In genomic region chr2:140851258-140851657, GRCh38 we compare ENCODE assay signal across 20 cellular contexts.
DNase-seq lines count a peak whose midpoint lies in the region; ATAC-seq, FAIRE-seq and TF ChIP-seq lines count a peak whose summit lies in the region.
"Had no signal": no experiment of that assay in that cellular context is flagged by ENCODE, and none has a peak within 500 bp of the region (broad histone marks: within the 10 kb centered on the region; RNA-seq: fewer than 3 reads in every experiment).

No MANE protein-coding gene starts in this region.

- H3K4ac ChIP-seq in IMR-90 (ENCODE audit: low read depth, low read length), result no peak overlapping the region

- H3K27me3 ChIP-seq in DND-41 (ENCODE audit: insufficient read depth, low read length, poor library complexity) (no peaks in the 10 kb centered on the region), IMR-90 (ENCODE audit: control insufficient read depth, insufficient read depth, low read length) (no peaks in the 10 kb centered on the region), endothelial cell of umbilical vein (ENCODE audit: control insufficient read depth in 2 of 2, insufficient read depth in 2 of 2, low read length in 2 of 2) (no peaks in the 10 kb centered on the region)
- H3K27me3 ChIP-seq: BLaER1 treated with 17β-estradiol and CSF1 and Interleukin-3, amounts not matched to agents 10 nM and 100 nM had no signal

- no peak overlapping the region for H2BK20ac ChIP-seq in IMR-90 (ENCODE audit: low read depth, low read length)

- no peak overlapping the region for H3K56ac ChIP-seq in IMR-90 (ENCODE audit: extremely low read depth, insufficient read depth, low read length)

- no peak overlapping the region for H4K8ac ChIP-seq in IMR-90 (ENCODE audit: low read depth in 2 of 2, low read length in 2 of 2)

- H3K9me3 ChIP-seq in DND-41 (ENCODE audit: insufficient read depth, low read length, severe bottlenecking), result no peaks in the 10 kb centered on the region
- H3K9me3 ChIP-seq in IMR-90 (ENCODE audit: control insufficient read depth, insufficient read depth, low read length), result no peaks in the 10 kb centered on the region
- H3K9me3 ChIP-seq in endothelial cell of umbilical vein (replicated peaks; ENCODE audit: control insufficient read depth, insufficient read depth, low read length), result no peaks in the 10 kb centered on the region
- H3K9me3 ChIP-seq: BLaER1 treated with 17β-estradiol and CSF1 and Interleukin-3, amounts not matched to agents 10 nM and 100 nM had no signal

- H3K79me2 ChIP-seq in DND-41 (ENCODE audit: insufficient read depth, low read length) (no peaks in the 10 kb centered on the region), endothelial cell of umbilical vein (ENCODE audit: control insufficient read depth, insufficient read depth, low read length) (no peaks in the 10 kb centered on the region)

- no peak overlapping the region for H3K9ac ChIP-seq in DND-41 (ENCODE audit: low read depth, low read length)
- no peak overlapping the region for H3K9ac ChIP-seq in IMR-90 (ENCODE audit: low read depth, low read length)
- H3K9ac ChIP-seq in endothelial cell of umbilical vein (replicated peaks; ENCODE audit: extremely low read depth, insufficient read depth, low read length), result no peak overlapping the region
- H3K9ac ChIP-seq: BLaER1 treated with 17β-estradiol and CSF1 and Interleukin-3, amounts not matched to agents 10 nM and 100 nM had no signal

- H3K23ac ChIP-seq in IMR-90 (ENCODE audit: low read depth, low read length), result no peak overlapping the region

- DNase-seq in DND-41 (no peak), IMR-90 (peak; percentile 1), endothelial cell of umbilical vein (ENCODE audit: low read depth, low spot score) (no peak), left colon (no peak), OCI-M1 (lab: John Stamatoyannopoulos, UW) (no peak), NCI-H2029 treated with DMSO at 0.1 percent for 48 hours (lab: John Stamatoyannopoulos, UW) (no peak)
- DNase-seq in stimulated activated CD8-positive, alpha-beta memory T cell treated with anti-CD3 and anti-CD28 coated beads, Interleukin-4, amount 100 ng/mL, for 48 hours, result no peak
- DNase-seq: 8988T; Calu3; CD8-positive, alpha-beta T cell; DMS79 treated with DMSO at 0.1 percent for 48 hours; EL; H9 had no signal

- no peak for FAIRE-seq in endothelial cell of umbilical vein (lab: Jason Lieb, UNC)
- FAIRE-seq: G401.6, GM12891, GM19239, H1, HTR-8/SVneo had no signal

- TF ChIP-seq POLR2A in IMR-90 (IDR thresholded peaks at IDR 0.05; ENCODE audit: low read depth, low read length) (no peak), endothelial cell of umbilical vein (IDR thresholded peaks at IDR 0.05; ENCODE audit: low read depth, low read length) (no peak)

- ATAC-seq in DND-41 (ENCODE audit: insufficient read depth, low read depth) (no peak), IMR-90 (ENCODE audit: low read depth) (no peak), left colon (no peak)
- ATAC-seq: CD8-positive, alpha-beta T cell had no signal

- no peak overlapping the region for H3K27ac ChIP-seq in DND-41 (ENCODE audit: low read length)
- no peak overlapping the region for H3K27ac ChIP-seq in IMR-90 (ENCODE audit: insufficient read depth, low read length)
- H3K27ac ChIP-seq in endothelial cell of umbilical vein (ENCODE audit: insufficient read depth, low read depth, low read length), result no peak overlapping the region
- H3K27ac ChIP-seq: BLaER1 treated with 17β-estradiol and CSF1 and Interleukin-3, amounts not matched to agents 10 nM and 100 nM; HL-60 had no signal

- POLR2A ChIA-PET in IMR-90 (lab: Charles Lee; ENCODE audit: unreplicated experiment), result no interaction called here
- POLR2A ChIA-PET in endothelial cell of umbilical vein (lab: Charles Lee), result no interaction called here

- H4K20me1 ChIP-seq in DND-41 (ENCODE audit: insufficient read depth, low read length), result no peaks in the 10 kb centered on the region
- H4K20me1 ChIP-seq in IMR-90 (ENCODE audit: insufficient read depth, low read length), result no peaks in the 10 kb centered on the region
- H4K20me1 ChIP-seq in endothelial cell of umbilical vein (replicated peaks; ENCODE audit: control insufficient read depth, extremely low read depth, insufficient read depth, low read length), result no peaks in the 10 kb centered on the region
- H4K20me1 ChIP-seq: BLaER1 treated with 17β-estradiol and CSF1 and Interleukin-3, amounts not matched to agents 10 nM and 100 nM had no signal

- H3K36me3 ChIP-seq in DND-41 (ENCODE audit: insufficient read depth, low read length), result no peaks in the 10 kb centered on the region
- H3K36me3 ChIP-seq in IMR-90 (ENCODE audit: control insufficient read depth, insufficient read depth, low read length), result no peaks in the 10 kb centered on the region
- no peaks in the 10 kb centered on the region for H3K36me3 ChIP-seq in endothelial cell of umbilical vein (ENCODE audit: control insufficient read depth in 2 of 2, extremely low read depth in 1 of 2, insufficient read depth in 2 of 2, low read length in 2 of 2)
- H3K36me3 ChIP-seq: BLaER1 treated with 17β-estradiol and CSF1 and Interleukin-3, amounts not matched to agents 10 nM and 100 nM had no signal

- H2AFZ ChIP-seq in DND-41 (ENCODE audit: low read depth, low read length), result peak overlapping the region; percentile 51; the same call in 1 of the 2 replicates
- H2AFZ ChIP-seq in IMR-90 (replicated peaks; ENCODE audit: low read length, poor library complexity), result no peak overlapping the region
- H2AFZ ChIP-seq in endothelial cell of umbilical vein (ENCODE audit: low read depth, low read length), result no peak overlapping the region

- H3K4me2 ChIP-seq in DND-41 (ENCODE audit: insufficient read depth, low read length) (no peak overlapping the region), IMR-90 (ENCODE audit: low read depth, low read length) (no peak overlapping the region), endothelial cell of umbilical vein (ENCODE audit: insufficient read depth, low read length) (no peak overlapping the region)
- H3K4me2 ChIP-seq: BLaER1 treated with 17β-estradiol and CSF1 and Interleukin-3, amounts not matched to agents 10 nM and 100 nM had no signal

- H3K4me3 ChIP-seq in DND-41 (ENCODE audit: low read depth in 1 of 2, low read length in 2 of 2) (no peak overlapping the region), IMR-90 (ENCODE audit: insufficient read depth, low read depth, low read length) (no peak overlapping the region), endothelial cell of umbilical vein (replicated peaks in 1 of 3; ENCODE audit: insufficient read depth in 1 of 3, low read depth in 1 of 3, low read length in 3 of 3) (no peak overlapping the region)
- H3K4me3 ChIP-seq: BLaER1 treated with 17β-estradiol and CSF1 and Interleukin-3, amounts not matched to agents 10 nM and 100 nM had no signal

- H3K4me1 ChIP-seq in DND-41 (ENCODE audit: insufficient read depth, low read length) (no peaks in the 10 kb centered on the region), IMR-90 (ENCODE audit: control insufficient read depth, insufficient read depth, low read length) (no peaks in the 10 kb centered on the region), endothelial cell of umbilical vein (ENCODE audit: control insufficient read depth, extremely low read depth, insufficient read depth, low read length) (peaks cover 2% of the 10 kb centered on the region)
- H3K4me1 ChIP-seq: BLaER1 treated with 17β-estradiol and CSF1 and Interleukin-3, amounts not matched to agents 10 nM and 100 nM had no signal

- H3K18ac ChIP-seq in IMR-90 (ENCODE audit: low read depth, low read length), result no peak overlapping the region

- TF ChIP-seq CTCF in DND-41 (IDR thresholded peaks at IDR 0.05; ENCODE audit: borderline replicate concordance, extremely low read depth, low read length, poor library complexity, severe bottlenecking) (no peak), IMR-90 (conservative IDR thresholded peaks at IDR 0.05; ENCODE audit: low read depth, low read length) (no peak), endothelial cell of umbilical vein (IDR thresholded peaks at IDR 0.05; ENCODE audit: extremely low read depth in 1 of 2, insufficient read depth in 1 of 2, low read depth in 1 of 2, low read length in 2 of 2) (no peak)

- no peak for TF ChIP-seq RAD21 in IMR-90 (IDR thresholded peaks at IDR 0.05; ENCODE audit: low read length)

- no peak overlapping the region for H2AK5ac ChIP-seq in IMR-90 (ENCODE audit: low read depth, low read length)

- H3K79me1 ChIP-seq in IMR-90 (ENCODE audit: low read depth in 1 of 2, low read length in 2 of 2), result no peaks in the 10 kb centered on the region

- no peak overlapping the region for H2AK9ac ChIP-seq in IMR-90 (replicated peaks; ENCODE audit: low read depth, low read length, poor library complexity)

- BruUV-seq in IMR-90 (replicated peaks; lab: Mats Ljungman, UMichigan) (no TSS peak), endothelial cell of umbilical vein (replicated peaks; lab: Mats Ljungman, UMichigan) (no TSS peak)

- no peak overlapping the region for H2BK15ac ChIP-seq in IMR-90 (ENCODE audit: low read depth, low read length)

- in situ Hi-C loops in IMR-90 (cut with MboI; ENCODE audit: low sequenced_read_pairs), result no loop called here

- CTCF ChIA-PET in IMR-90 (lab: Yijun Ruan, JAX), result no interaction called here
- CTCF ChIA-PET in endothelial cell of umbilical vein (lab: Charles Lee), result interaction anchor here (4.7 kb wide), 1 partner anchor 13 kb away, joined by 43 read pairs; no protein-coding TSS in a partner anchor

- H3K9me1 ChIP-seq in IMR-90 (ENCODE audit: insufficient read depth, low read length), result no peaks in the 10 kb centered on the region
- H3K9me1 ChIP-seq in endothelial cell of umbilical vein (replicated peaks; ENCODE audit: control insufficient read depth, extremely low read depth, insufficient read depth, low read length), result no peaks in the 10 kb centered on the region

- no peak overlapping the region for H2BK120ac ChIP-seq in IMR-90 (ENCODE audit: low read depth, low read length)

- intact Hi-C loops in IMR-90 (cut with micrococcal nuclease), result no loop called here
- intact Hi-C loops in endothelial cell of umbilical vein (cut with micrococcal nuclease), result no loop called here
- intact Hi-C loops in left colon (cut with DNase I, micrococcal nuclease), result no loop called here

- no CpG with 5 or more reads among the region's 3 CpGs for WGBS in IMR-90 (ENCODE audit: extremely low coverage in 2 of 2, insufficient read length in 1 of 2), 2 experiments

- H4K91ac ChIP-seq in IMR-90 (ENCODE audit: insufficient read depth, low read depth, low read length), result no peak overlapping the region

- no peak overlapping the region for H3K14ac ChIP-seq in IMR-90 (replicated peaks; ENCODE audit: low read depth, low read length)

- dilution Hi-C loops in IMR-90 (cut with HindIII; ENCODE audit: low sequenced_read_pairs, unreplicated experiment), result no loop called here
- dilution Hi-C loops in endothelial cell of umbilical vein (cut with MboI; ENCODE audit: extremely low pct_ligation_motif_present, low sequenced_read_pairs), result no loop called here

- H2BK5ac ChIP-seq in IMR-90 (ENCODE audit: low read depth, low read length, poor library complexity, severe bottlenecking), result no peak overlapping the region

- no peak overlapping the region for H4K5ac ChIP-seq in IMR-90 (ENCODE audit: low read depth, low read length)

TF ChIP-seq in IMR-90, 13 proteins besides CTCF, POLR2A, EP300 and RAD21 (continues in another document):
- TF ChIP-seq MAZ (IDR thresholded peaks at IDR 0.05; ENCODE audit: borderline replicate concordance, low read depth, low read length), result no peak

TF ChIP-seq in endothelial cell of umbilical vein, 7 proteins besides CTCF, POLR2A, EP300 and RAD21 (continues in another document):
- peak; percentile 32 for TF ChIP-seq FOS (IDR thresholded peaks at IDR 0.05; ENCODE audit: borderline replicate concordance, insufficient read depth, low read length)
